Comparison of ENCODE assay signal across 8 cellular contexts in the genomic region with DNA sequence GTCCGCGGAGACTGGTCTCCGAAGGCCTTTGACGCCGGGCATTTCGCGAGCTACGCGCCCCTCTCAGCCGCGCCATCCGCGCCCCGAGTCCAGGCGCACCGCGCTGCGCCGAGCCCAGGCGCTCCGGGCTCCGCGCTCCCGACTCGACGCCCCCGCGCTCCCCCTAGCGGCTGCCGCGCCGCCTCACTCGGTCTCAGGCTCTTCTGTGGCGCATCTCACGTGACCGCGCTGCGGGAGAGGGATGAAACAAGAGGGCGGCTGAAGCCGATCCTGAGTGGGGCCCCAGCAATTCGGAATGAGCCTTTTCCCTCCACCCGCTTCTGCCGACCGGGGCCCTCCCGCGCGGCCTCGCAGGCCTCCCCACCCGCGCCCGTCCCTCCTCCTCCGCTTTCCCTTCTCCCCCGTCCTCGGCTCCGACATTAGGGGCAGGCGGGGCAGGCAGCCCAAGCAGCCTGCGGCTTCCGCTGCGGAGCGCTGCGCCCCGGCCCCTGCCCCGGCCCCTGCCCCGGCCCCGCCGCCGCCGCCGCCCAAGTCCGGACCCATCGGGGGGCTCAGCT. TPM values are rescaled to one million over a fixed set of nuclear protein-coding genes. Genes with fewer than 3 reads are reported as not detected.
DNase-seq lines count a peak whose midpoint lies in the region; ATAC-seq, FAIRE-seq and TF ChIP-seq lines count a peak whose summit lies in the region.

No MANE protein-coding gene starts in this region.

- H3K9ac ChIP-seq in ES-I3 (ENCODE audit: low read depth, low read length), result peak overlapping the region; percentile 97

- peaks cover 15% of the 10 kb centered on the region for H3K4me1 Mint-ChIP-seq in GM23338

- no peaks in the 10 kb centered on the region for H3K9me3 ChIP-seq in ES-I3 (ENCODE audit: control insufficient read depth, insufficient read depth, low read length)
- no peaks in the 10 kb centered on the region for H3K9me3 ChIP-seq in RWPE2 (ENCODE audit: severe bottlenecking)
- H3K9me3 ChIP-seq in suprapubic skin, result no peaks in the 10 kb centered on the region

- no peaks in the 10 kb centered on the region for H3K9me2 ChIP-seq in GM23338 (ENCODE audit: insufficient read depth)

- peak; percentile 80 for ATAC-seq in GM23338
- peak; percentile 80 for ATAC-seq in RWPE2 (ENCODE audit: low read depth)

- TF ChIP-seq POLR2A in suprapubic skin (IDR thresholded peaks at IDR 0.05), result peak in 1 of 2 donors; percentile 56

- TF ChIP-seq EP300 in suprapubic skin (IDR thresholded peaks at IDR 0.05), result no peak

- peaks cover 43% of the 10 kb centered on the region for H3K27me3 Mint-ChIP-seq in GM23338 (ENCODE audit: insufficient read depth, low read depth, poor library complexity)

- H3F3A ChIP-seq in GM23338 (replicated peaks; ENCODE audit: low read depth), result 0 out of 2 replicates have a peak, but pooled peaks cover 4% of the 10 kb centered on the region

- H3K36me3 ChIP-seq in ES-I3 (ENCODE audit: insufficient read depth, low read length) (no peaks in the 10 kb centered on the region), GM23338 (ENCODE audit: insufficient read depth) (peaks cover 6% of the 10 kb centered on the region), RWPE2 (ENCODE audit: low read depth) (no peaks in the 10 kb centered on the region), suprapubic skin (peaks cover 7% of the 10 kb centered on the region)

- no peak overlapping the region; the same call in 1 of the 2 replicates for H2AFZ ChIP-seq in GM23338

- peaks cover 11% of the 10 kb centered on the region for H3K79me2 ChIP-seq in GM23338 (replicated peaks; ENCODE audit: insufficient read depth)

- peak; percentile 68 to 82 for TF ChIP-seq CTCF in GM23338 (conservative IDR thresholded peaks at IDR 0.05; ENCODE audit: low read depth in 2 of 2)
- peak; percentile 91 for TF ChIP-seq CTCF in RWPE2 (IDR thresholded peaks at IDR 0.05; ENCODE audit: poor library complexity, severe bottlenecking)
- TF ChIP-seq CTCF in suprapubic skin (IDR thresholded peaks at IDR 0.05), result peak; percentile 64 to 93

- H3K27ac ChIP-seq in GM23338 (ENCODE audit: low read depth) (peak overlapping the region; percentile 59; the same call in 1 of the 2 replicates), RWPE2 (ENCODE audit: poor library complexity, severe bottlenecking) (peak overlapping the region; percentile 7), suprapubic skin (peak overlapping the region; percentile 89)

- peaks cover 8% of the 10 kb centered on the region; the same call in 2 of the 3 replicates for H3K9me3 Mint-ChIP-seq in GM23338

- peak overlapping the region; percentile 83 for H3K4me3 Mint-ChIP-seq in GM23338

- H4K20me1 ChIP-seq in GM23338 (replicated peaks; ENCODE audit: insufficient read depth), result peaks cover 4% of the 10 kb centered on the region

- peak overlapping the region; percentile 97 for H3K4me2 ChIP-seq in GM23338

- peaks cover 6% of the 10 kb centered on the region for H3K4me1 ChIP-seq in ES-I3 (ENCODE audit: insufficient read depth, low read length)
- peaks cover 20% of the 10 kb centered on the region; the same call in 1 of the 2 replicates for H3K4me1 ChIP-seq in GM23338 (ENCODE audit: insufficient read depth)
- H3K4me1 ChIP-seq in RWPE2 (ENCODE audit: insufficient read depth, poor library complexity, severe bottlenecking), result no peaks in the 10 kb centered on the region
- H3K4me1 ChIP-seq in suprapubic skin, result peaks cover 30% of the 10 kb centered on the region

- DNase-seq in GM23338 (ENCODE audit: low spot score) (peak; percentile 94), Kasumi-1 (lab: John Stamatoyannopoulos, UW) (peak; percentile 87 to 89), RWPE2 (ENCODE audit: low spot score) (peak; percentile 76), activated gamma-delta T cell treated with Interleukin-2 at 50 U/mL for 16 hours (peak; percentile 91), frontal cortex (ENCODE audit: low spot score in 2 of 2) (peak; percentile 92 to 96), nucleus accumbens (lab: John Stamatoyannopoulos, UW) (peak; percentile 32 to 97 (median 87)), suprapubic skin (ENCODE audit: low spot score in 2 of 2) (peak; percentile 94 to 95)

- peak overlapping the region; percentile 84 for H3K4me3 ChIP-seq in GM23338
- H3K4me3 ChIP-seq in RWPE2 (ENCODE audit: severe bottlenecking), result peak overlapping the region; percentile 85
- H3K4me3 ChIP-seq in suprapubic skin, result peak overlapping the region; percentile 94

- FAIRE-seq in frontal cortex (lab: Jason Lieb, UNC), result no peak

- WGBS in suprapubic skin, result 0% methylated on average over 3 of the region's 71 CpGs

- H3K27ac Mint-ChIP-seq in GM23338, result no peak overlapping the region

- H3K27me3 ChIP-seq in GM23338 (ENCODE audit: insufficient read depth), result peaks cover 48% of the 10 kb centered on the region
- peaks cover 4% of the 10 kb centered on the region for H3K27me3 ChIP-seq in RWPE2 (ENCODE audit: insufficient read depth, poor library complexity, severe bottlenecking)
- H3K27me3 ChIP-seq in suprapubic skin, result peaks cover 4% of the 10 kb centered on the region

- H3K36me3 Mint-ChIP-seq in GM23338 (ENCODE audit: low read depth), result peaks cover 27% of the 10 kb centered on the region

TF ChIP-seq in GM23338, 12 proteins besides CTCF, POLR2A, EP300 and RAD21:
- TF ChIP-seq CREB1 (CRISPR knock-in tag; IDR thresholded peaks at IDR 0.05; ENCODE audit: low read depth) (peak; percentile 64), POLR2AphosphoS5 (IDR thresholded peaks at IDR 0.05; ENCODE audit: low read depth) (peak; percentile 73), STAT1 (IDR thresholded peaks at IDR 0.05; ENCODE audit: unreplicated experiment) (no peak)
- TF ChIP-seq, protein P1, sequence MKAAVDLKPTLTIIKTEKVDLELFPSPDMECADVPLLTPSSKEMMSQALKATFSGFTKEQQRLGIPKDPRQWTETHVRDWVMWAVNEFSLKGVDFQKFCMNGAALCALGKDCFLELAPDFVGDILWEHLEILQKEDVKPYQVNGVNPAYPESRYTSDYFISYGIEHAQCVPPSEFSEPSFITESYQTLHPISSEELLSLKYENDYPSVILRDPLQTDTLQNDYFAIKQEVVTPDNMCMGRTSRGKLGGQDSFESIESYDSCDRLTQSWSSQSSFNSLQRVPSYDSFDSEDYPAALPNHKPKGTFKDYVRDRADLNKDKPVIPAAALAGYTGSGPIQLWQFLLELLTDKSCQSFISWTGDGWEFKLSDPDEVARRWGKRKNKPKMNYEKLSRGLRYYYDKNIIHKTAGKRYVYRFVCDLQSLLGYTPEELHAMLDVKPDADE (IDR thresholded peaks at IDR 0.05), result no peak

RNA-seq across cellular contexts. Expression of a gene that starts 42.5 kb away (rescaled TPM):
- total RNA-seq in GM23338 (2014; rRNA removed; shearing (Covaris generic)), result 49.1 and 54.2 TPM in 2 replicates
- polyA plus RNA-seq in GM23338 (2016; fragmentation: Nextera tagmentation; extraction: Ambion mirVana), result 71.5 and 83.8 TPM in 2 replicates
- 75.4 TPM for total RNA-seq in frontal cortex
- total RNA-seq in suprapubic skin, result 10 to 100 TPM; 35.8 to 47.1 (median 41.5) TPM

Comparison
In these comparisons a context has a peak if more than half of its experiments do, and no peak if none do; other contexts are left out.
1. Peak in every context shown above with its lines: DNase-seq, ATAC-seq, H3K4me3 ChIP-seq and H3K27ac ChIP-seq.
2. H3K27ac ChIP-seq: peak in every context shown above with its lines; median percentile 89 in suprapubic skin; 59 in GM23338; 7 in RWPE2.